Comparison of ENCODE assay signal across 9 cellular contexts in the genomic region with DNA sequence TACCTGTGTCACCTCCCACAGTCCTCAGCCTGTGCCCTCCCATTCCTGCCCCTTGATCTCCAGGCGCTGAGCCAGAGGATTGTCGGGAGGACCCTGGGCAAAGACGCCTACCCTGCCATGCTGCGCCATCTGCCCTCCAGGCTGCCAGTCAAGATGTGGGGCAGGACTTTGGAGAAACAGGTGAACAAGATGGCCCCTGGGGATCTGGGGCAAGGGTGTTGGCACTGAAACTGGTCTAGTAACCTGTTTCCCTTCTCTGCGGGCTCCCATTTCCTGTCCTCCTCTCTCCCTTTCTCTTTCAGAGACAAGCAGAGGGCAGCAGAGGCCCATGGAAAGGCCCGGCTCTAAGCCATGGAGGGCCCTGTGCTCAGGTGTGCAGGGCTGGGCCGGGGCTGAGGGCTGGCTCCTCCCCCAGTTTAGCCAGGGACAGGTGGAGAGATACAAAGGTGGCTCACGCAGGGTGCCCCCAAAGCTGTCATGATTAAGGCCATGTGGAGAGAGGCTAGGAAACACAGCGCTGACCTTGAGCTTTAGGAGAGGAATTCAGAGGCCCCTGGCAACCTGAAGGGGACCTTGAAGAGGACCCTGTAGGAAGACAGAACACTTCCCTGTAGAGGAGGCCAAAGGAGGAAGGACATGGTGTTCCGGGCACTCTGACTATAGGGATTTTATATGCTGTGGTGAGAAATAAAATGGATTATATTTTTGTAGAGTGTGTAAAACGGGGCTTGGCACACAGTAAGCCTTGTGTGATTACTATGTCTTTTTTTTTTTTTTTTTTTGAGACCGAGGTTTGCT. TPM values are rescaled to one million over a fixed set of nuclear protein-coding genes. Genes with fewer than 3 reads are reported as not detected.
DNase-seq lines count a peak whose midpoint lies in the region; FAIRE-seq and TF ChIP-seq lines count a peak whose summit lies in the region.
"Had no signal": no experiment of that assay in that cellular context is flagged by ENCODE, and none has a peak within 500 bp of the region (broad histone marks: within the 10 kb centered on the region; RNA-seq: fewer than 3 reads in every experiment).

TSS of gene GLOD5 (plus strand) at position 74 of the 798 bp plus-strand sequence. CDS start at position 118, 44 bp downstream.

- H3K27ac ChIP-seq in neuronal stem cell (replicated peaks; ENCODE audit: low read length) (no peak within 1 kb of the TSS), ascending aorta (no peak within 1 kb of the TSS)

- H3K23ac ChIP-seq in neuronal stem cell (ENCODE audit: low read depth, low read length, poor library complexity): no peak within 1 kb of the TSS

- no peak within 1 kb of the TSS for H3K4ac ChIP-seq in neuronal stem cell (ENCODE audit: low read length)

- H3K36me3 ChIP-seq in bronchial epithelial cell (ENCODE audit: control insufficient read depth, insufficient read depth, low read length) (no peaks in the 10 kb centered on the region), neuronal stem cell (replicated peaks in 1 of 2; ENCODE audit: control insufficient read depth in 2 of 2, insufficient read depth in 2 of 2, low read length in 2 of 2) (no peaks in the 10 kb centered on the region), ascending aorta (no peaks in the 10 kb centered on the region)

- no peak within 1 kb of the TSS for H2BK12ac ChIP-seq in neuronal stem cell (ENCODE audit: low read length)

- peak within 1 kb of the TSS; percentile 82 for H2AFZ ChIP-seq in neuronal stem cell (ENCODE audit: low read length)

- no CpG with 5 or more reads among the region's 12 CpGs for WGBS in neuronal stem cell (ENCODE audit: extremely low coverage in 2 of 2, insufficient read length in 2 of 2, insufficient replicate concordance in 1 of 2), 2 donors

- H3K4me2 ChIP-seq in neuronal stem cell (ENCODE audit: insufficient read depth, low read length, poor library complexity, severe bottlenecking): no peak within 1 kb of the TSS

- intact Hi-C loops in ascending aorta (cut with DNase I): no loop called here

- H3K27me3 ChIP-seq in bronchial epithelial cell (ENCODE audit: control insufficient read depth, insufficient read depth, low read length) (no peaks in the 10 kb centered on the region), neuronal stem cell (ENCODE audit: control insufficient read depth in 3 of 3, insufficient read depth in 3 of 3, low read depth in 1 of 3, low read length in 3 of 3) (peaks cover 0 to 17% (median 0%) of the 10 kb centered on the region in 3 experiments), ascending aorta (no peaks in the 10 kb centered on the region)

- TF ChIP-seq CTCF in bronchial epithelial cell (IDR thresholded peaks at IDR 0.05; ENCODE audit: insufficient read depth, low read length, severe bottlenecking) (peak; percentile 64), ascending aorta (IDR thresholded peaks at IDR 0.05) (no peak)

- H3K4me1 ChIP-seq in neuronal stem cell (ENCODE audit: control insufficient read depth in 2 of 2, insufficient read depth in 1 of 2, low read depth in 1 of 2, low read length in 2 of 2) (no peaks in the 10 kb centered on the region), ascending aorta (no peaks in the 10 kb centered on the region)

- FAIRE-seq in bronchial epithelial cell (lab: Jason Lieb, UNC): peak; percentile 79
- FAIRE-seq: A204.1 had no signal

- no peak within 1 kb of the TSS for H4K91ac ChIP-seq in neuronal stem cell (ENCODE audit: low read depth, low read length, poor library complexity)

- H2BK120ac ChIP-seq in neuronal stem cell (ENCODE audit: low read depth, low read length): no peak within 1 kb of the TSS

- H3K9me3 ChIP-seq in neuronal stem cell (replicated peaks in 1 of 2; ENCODE audit: control insufficient read depth in 2 of 2, insufficient read depth in 1 of 2, low read depth in 1 of 2, low read length in 2 of 2) (no peaks in the 10 kb centered on the region), ascending aorta (no peaks in the 10 kb centered on the region)

- H3K79me1 ChIP-seq in neuronal stem cell (ENCODE audit: low read depth, low read length): no peaks in the 10 kb centered on the region

- H3K4me3 ChIP-seq in bronchial epithelial cell (ENCODE audit: low read depth, low read length) (no peak within 1 kb of the TSS), neuronal stem cell (ENCODE audit: low read length in 2 of 2) (no peak within 1 kb of the TSS), ascending aorta (no peak within 1 kb of the TSS)

- no peak within 1 kb of the TSS for H3K9ac ChIP-seq in neuronal stem cell (ENCODE audit: low read depth, low read length, poor library complexity)

- H2AK5ac ChIP-seq in neuronal stem cell (ENCODE audit: low read depth, low read length): no peak within 1 kb of the TSS

- no peak within 1 kb of the TSS for H3K14ac ChIP-seq in neuronal stem cell (ENCODE audit: low read length)

- H4K8ac ChIP-seq in neuronal stem cell (ENCODE audit: low read depth, low read length): no peak within 1 kb of the TSS

- DNase-seq in DMS 273 (lab: John Stamatoyannopoulos, UW; ENCODE audit: unreplicated experiment) (peak; percentile 59), DMS 273 treated with DMSO at 0.1 percent for 48 hours (lab: John Stamatoyannopoulos, UW) (no peak), NCI-H2107 treated with DMSO at 0.1 percent for 48 hours (lab: John Stamatoyannopoulos, UW; ENCODE audit: unreplicated experiment) (peak; percentile 76), bronchial epithelial cell (ENCODE audit: low read depth) (peak; percentile 62), neuronal stem cell (ENCODE audit: low spot score) (no peak), ascending aorta (ENCODE audit: low spot score in 2 of 2) (no peak), Ammon's horn (ENCODE audit: low spot score) (no peak)
- DNase-seq in central memory CD4-positive, alpha-beta T cell: no peak

- H3K18ac ChIP-seq in neuronal stem cell (ENCODE audit: low read length): no peak within 1 kb of the TSS

- no peak within 1 kb of the TSS for H2BK15ac ChIP-seq in neuronal stem cell (ENCODE audit: low read length)

- no peak within 1 kb of the TSS for H2BK5ac ChIP-seq in neuronal stem cell (ENCODE audit: low read length)

RNA-seq across cellular contexts. Expression of gene GLOD5, which starts in this region (rescaled TPM):
- total RNA-seq in bronchial epithelial cell (not detected in 2 replicates), ascending aorta (not detected)
- polyA plus RNA-seq in neuronal stem cell (2013, experiment 1 of 2): not detected
- not detected for polyA plus RNA-seq in neuronal stem cell (2013, experiment 2 of 2)

Comparison
In these comparisons a context has a peak if more than half of its experiments do, and no peak if none do; other contexts are left out.
1. DNase-seq: peak in DMS 273 (single experiment) and NCI-H2107 treated with DMSO at 0.1 percent for 48 hours (single experiment); none in DMS 273 treated with DMSO at 0.1 percent for 48 hours (single experiment), neuronal stem cell (single experiment), ascending aorta (0 of 2), Ammon's horn (single experiment) and central memory CD4-positive, alpha-beta T cell (single experiment).
2. Peak in DNase-seq in bronchial epithelial cell; RNA of the gene not detected or under 1 TPM.